2 cellular contexts compared by ENCODE assay signal in the genomic region with DNA sequence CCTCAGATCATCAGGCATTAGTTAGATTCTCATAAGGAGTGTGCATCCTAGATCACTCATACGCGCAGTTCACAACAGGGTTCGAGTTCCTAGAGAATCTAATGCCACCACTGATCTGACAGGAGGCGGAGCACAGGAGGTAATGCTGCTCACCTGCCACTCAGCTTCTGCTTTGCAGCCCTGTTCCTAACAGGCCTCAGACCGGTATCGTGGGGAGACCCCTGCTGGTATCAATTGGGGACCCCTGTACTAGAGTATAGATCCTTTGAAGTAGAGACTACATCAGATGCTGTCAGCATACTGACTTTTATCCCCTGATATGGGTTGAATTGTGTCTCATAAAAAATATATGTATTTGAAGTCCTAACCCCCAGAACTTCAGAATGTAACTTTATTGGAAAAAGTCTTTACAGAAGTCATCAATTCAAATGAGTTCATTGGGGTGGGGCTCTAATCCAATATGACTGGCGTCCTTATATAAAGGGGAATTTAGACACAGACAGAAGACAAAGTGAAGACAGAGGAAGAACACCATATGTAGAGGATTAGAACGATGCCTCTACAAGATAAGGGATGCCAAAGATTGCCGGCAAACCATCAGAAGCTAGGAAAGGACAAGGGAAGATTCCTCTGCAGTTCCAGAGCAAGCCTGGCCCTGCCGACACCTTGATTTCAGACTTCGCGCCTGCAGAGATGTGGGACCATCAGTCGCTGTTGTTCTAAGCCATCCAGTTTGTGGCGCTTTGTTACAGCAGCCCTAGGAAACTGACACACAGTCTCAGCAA.
TF ChIP-seq lines count a peak whose summit lies in the region.

No MANE protein-coding gene starts in this region.

TF ChIP-seq in HepG2, 621 proteins besides CTCF, POLR2A, EP300 and RAD21 (continued from another document):
- TF ChIP-seq HMGXB3 (CRISPR knock-in tag; IDR thresholded peaks at IDR 0.05; ENCODE audit: borderline replicate concordance) (no peak), ZNF550 (CRISPR knock-in tag; IDR thresholded peaks at IDR 0.05; ENCODE audit: borderline replicate concordance) (no peak)

TF ChIP-seq in WTC11, 78 proteins besides CTCF, POLR2A, EP300 and RAD21 (continued from another document):
- TF ChIP-seq CREM (CRISPR knock-in tag; IDR thresholded peaks at IDR 0.05) (no peak), IRF2 (CRISPR knock-in tag; IDR thresholded peaks at IDR 0.05; ENCODE audit: borderline replicate concordance, low read depth) (no peak)
